Comparison of ENCODE assay signal across 15 cellular contexts in genomic region chr14:106286697-106287290, GRCh38.
DNase-seq lines count a peak whose midpoint lies in the region; ATAC-seq, FAIRE-seq and TF ChIP-seq lines count a peak whose summit lies in the region.
"Had no signal": no experiment of that assay in that cellular context is flagged by ENCODE, and none has a peak within 500 bp of the region (broad histone marks: within the 10 kb centered on the region; RNA-seq: fewer than 3 reads in every experiment).

No MANE protein-coding gene starts in this region.

- H3K27ac ChIP-seq in CD8-positive, alpha-beta T cell (ENCODE audit: low read depth, low read length) = no peak overlapping the region
- no peak overlapping the region for H3K27ac ChIP-seq in pancreas
- H3K27ac ChIP-seq: prostate gland had no signal

- H3K36me3 Mint-ChIP-seq in CD8-positive, alpha-beta T cell = no peaks in the 10 kb centered on the region
- H3K36me3 Mint-ChIP-seq in activated naive CD8-positive, alpha-beta T cell treated with anti-CD3 and anti-CD28 coated beads for 36 hours = no peaks in the 10 kb centered on the region
- no peaks in the 10 kb centered on the region for H3K36me3 Mint-ChIP-seq in T-helper 2 cell treated with Interferon-gamma antibody and Interleukin-4, amounts not matched to agents 5 μg/mL and 100 μg/mL, for 36 hours (ENCODE audit: low read depth)

- H3K4me1 ChIP-seq in CD8-positive, alpha-beta T cell (ENCODE audit: insufficient read depth, low read length) = no peaks in the 10 kb centered on the region
- no peaks in the 10 kb centered on the region for H3K4me1 ChIP-seq in pancreas
- H3K4me1 ChIP-seq: prostate gland had no signal

- H3K4me1 Mint-ChIP-seq in CD8-positive, alpha-beta T cell (ENCODE audit: low read depth) = no peaks in the 10 kb centered on the region
- no peaks in the 10 kb centered on the region for H3K4me1 Mint-ChIP-seq in activated naive CD8-positive, alpha-beta T cell treated with anti-CD3 and anti-CD28 coated beads for 36 hours
- no peaks in the 10 kb centered on the region for H3K4me1 Mint-ChIP-seq in T-helper 2 cell treated with Interferon-gamma antibody and Interleukin-4, amounts not matched to agents 5 μg/mL and 100 μg/mL, for 36 hours (ENCODE audit: low read depth)
- H3K4me1 Mint-ChIP-seq: mesothelial cell of epicardium had no signal

- CTCF ChIA-PET in CD8-positive, alpha-beta T cell (lab: Charles Lee) = no interaction called here

- 75 to 76% methylated on average over 40 to 41 of the region's 41 CpGs for WGBS in pancreas, 2 donors

- peak in 1 of 7 experiments; percentile 13 for DNase-seq in CD8-positive, alpha-beta T cell
- DNase-seq in GM12865 (ENCODE audit: low read depth) (peak; percentile 14), NCI-H146 treated with DMSO at 0.1 percent for 48 hours (lab: John Stamatoyannopoulos, UW; ENCODE audit: unreplicated experiment) (peak; percentile 12), Ammon's horn (ENCODE audit: low spot score) (no peak), pancreas (no peak)
- DNase-seq in activated naive CD8-positive, alpha-beta T cell treated with anti-CD3 and anti-CD28 coated beads for 36 hours = peak; percentile 21
- no peak for DNase-seq in T-helper 2 cell treated with Interferon-gamma antibody and Interleukin-4, amounts not matched to agents 5 μg/mL and 100 μg/mL, for 36 hours (ENCODE audit: low spot score)
- DNase-seq: effector CD4-positive, alpha-beta T cell; head of caudate nucleus; NCI-H1092 treated with DMSO at 0.1 percent for 48 hours; PC-3 had no signal

- no peak for ATAC-seq in CD8-positive, alpha-beta T cell
- no peak for ATAC-seq in GM18505 (IDR thresholded peaks at IDR 0.05; ENCODE audit: unreplicated experiment)
- ATAC-seq in pancreas = no peak
- ATAC-seq: PC-3 had no signal

- FAIRE-seq in pancreas (lab: Jason Lieb, UNC) = no peak
- FAIRE-seq: G401.6 had no signal

- TF ChIP-seq CTCF in CD8-positive, alpha-beta T cell (IDR thresholded peaks at IDR 0.05) = peak; percentile 27
- TF ChIP-seq CTCF in GM12865 (IDR thresholded peaks at IDR 0.05; ENCODE audit: insufficient read depth, low read depth, low read length, missing control alignments) = peak; percentile 45
- peak in 1 of 4 donors; percentile 12 for TF ChIP-seq CTCF in pancreas (IDR thresholded peaks at IDR 0.05)

- intact Hi-C loops in CD8-positive, alpha-beta T cell (cut with DNase I, micrococcal nuclease) = no loop called here
- intact Hi-C loops in pancreas (cut with DNase I) = no loop called here

- no peaks in the 10 kb centered on the region for H3K9me3 Mint-ChIP-seq in CD8-positive, alpha-beta T cell
- no peaks in the 10 kb centered on the region for H3K9me3 Mint-ChIP-seq in activated naive CD8-positive, alpha-beta T cell treated with anti-CD3 and anti-CD28 coated beads for 36 hours
- H3K9me3 Mint-ChIP-seq in T-helper 2 cell treated with Interferon-gamma antibody and Interleukin-4, amounts not matched to agents 5 μg/mL and 100 μg/mL, for 36 hours = no peaks in the 10 kb centered on the region

- H3K27me3 Mint-ChIP-seq in CD8-positive, alpha-beta T cell (ENCODE audit: low read depth) = no peaks in the 10 kb centered on the region
- peaks cover 16% of the 10 kb centered on the region for H3K27me3 Mint-ChIP-seq in activated naive CD8-positive, alpha-beta T cell treated with anti-CD3 and anti-CD28 coated beads for 36 hours
- H3K27me3 Mint-ChIP-seq in T-helper 2 cell treated with Interferon-gamma antibody and Interleukin-4, amounts not matched to agents 5 μg/mL and 100 μg/mL, for 36 hours (ENCODE audit: low read depth) = peaks cover 11% of the 10 kb centered on the region

- no peaks in the 10 kb centered on the region for H3K9me3 ChIP-seq in CD8-positive, alpha-beta T cell (ENCODE audit: low read length)
- no peaks in the 10 kb centered on the region for H3K9me3 ChIP-seq in pancreas
- H3K9me3 ChIP-seq: prostate gland had no signal

- no peak overlapping the region for H3K27ac Mint-ChIP-seq in CD8-positive, alpha-beta T cell
- no peak overlapping the region for H3K27ac Mint-ChIP-seq in activated naive CD8-positive, alpha-beta T cell treated with anti-CD3 and anti-CD28 coated beads for 36 hours
- no peak overlapping the region for H3K27ac Mint-ChIP-seq in T-helper 2 cell treated with Interferon-gamma antibody and Interleukin-4, amounts not matched to agents 5 μg/mL and 100 μg/mL, for 36 hours
- H3K27ac Mint-ChIP-seq: mesothelial cell of epicardium had no signal

- H3K27me3 ChIP-seq in CD8-positive, alpha-beta T cell (ENCODE audit: insufficient read depth, low read length) = peaks cover 4% of the 10 kb centered on the region
- peaks cover 0 to 7% (median 0%) of the 10 kb centered on the region in 4 donors for H3K27me3 ChIP-seq in pancreas

- POLR2A ChIA-PET in CD8-positive, alpha-beta T cell (lab: Charles Lee) = no interaction called here

- no peak overlapping the region for H3K4me3 Mint-ChIP-seq in CD8-positive, alpha-beta T cell
- H3K4me3 Mint-ChIP-seq in activated naive CD8-positive, alpha-beta T cell treated with anti-CD3 and anti-CD28 coated beads for 36 hours = no peak overlapping the region
- H3K4me3 Mint-ChIP-seq in T-helper 2 cell treated with Interferon-gamma antibody and Interleukin-4, amounts not matched to agents 5 μg/mL and 100 μg/mL, for 36 hours = no peak overlapping the region
- H3K4me3 Mint-ChIP-seq: mesothelial cell of epicardium had no signal

- H3K4me3 ChIP-seq in CD8-positive, alpha-beta T cell (ENCODE audit: low read depth, low read length) = no peak overlapping the region
- H3K4me3 ChIP-seq in GM12865 (ENCODE audit: low read depth, low read length) (no peak overlapping the region), pancreas (no peak overlapping the region)
- H3K4me3 ChIP-seq: prostate gland had no signal

- TF ChIP-seq POLR2A in GM18505 (IDR thresholded peaks at IDR 0.05; ENCODE audit: borderline replicate concordance, extremely low read depth, insufficient read depth, insufficient read length) = no peak

- H3K36me3 ChIP-seq in CD8-positive, alpha-beta T cell (ENCODE audit: insufficient read depth, low read length) = no peaks in the 10 kb centered on the region
- H3K36me3 ChIP-seq in pancreas = no peaks in the 10 kb centered on the region
- H3K36me3 ChIP-seq: prostate gland had no signal

Comparison
In these comparisons a context has a peak if more than half of its experiments do, and no peak if none do; other contexts are left out.
1. DNase-seq: peak in GM12865 (single experiment), NCI-H146 treated with DMSO at 0.1 percent for 48 hours (single experiment) and activated naive CD8-positive, alpha-beta T cell treated with anti-CD3 and anti-CD28 coated beads for 36 hours (single experiment); none in Ammon's horn (single experiment), T-helper 2 cell treated with Interferon-gamma antibody and Interleukin-4, amounts not matched to agents 5 μg/mL and 100 μg/mL, for 36 hours (single experiment) and pancreas (0 of 6).